Comparison of ENCODE assay signal across 1 cellular context in genomic region chr19:54173951-54174817, GRCh38.
TF ChIP-seq lines count a peak whose summit lies in the region.

No MANE protein-coding gene starts in this region.

TF ChIP-seq in SK-N-SH, 30 proteins besides CTCF, POLR2A, EP300 and RAD21 (continued from another document):
- TF ChIP-seq ZBTB33 (IDR thresholded peaks at IDR 0.05; ENCODE audit: borderline replicate concordance, low read depth) (no peak), TEAD4 (IDR thresholded peaks at IDR 0.05; ENCODE audit: borderline replicate concordance, insufficient read depth) (no peak), RXRA (IDR thresholded peaks at IDR 0.05; ENCODE audit: borderline replicate concordance, low read depth) (no peak), NFIC (IDR thresholded peaks at IDR 0.05; ENCODE audit: borderline replicate concordance) (no peak), MEF2A (IDR thresholded peaks at IDR 0.05; ENCODE audit: borderline replicate concordance, low read depth) (no peak), USF1 (IDR thresholded peaks at IDR 0.05; ENCODE audit: borderline replicate concordance, low read depth) (no peak), TAF1 (IDR thresholded peaks at IDR 0.05; ENCODE audit: borderline replicate concordance, low read depth, low read length) (no peak), POLR2AphosphoS5 (IDR thresholded peaks at IDR 0.05; ENCODE audit: low read depth, low read length) (no peak)
